In genomic region chr14:51989293-51990234, GRCh38 we compare ENCODE assay signal across 8 cellular contexts. TPM values are rescaled to one million over a fixed set of nuclear protein-coding genes. Genes with fewer than 3 reads are reported as not detected.
DNase-seq lines count a peak whose midpoint lies in the region; ATAC-seq lines count a peak whose summit lies in the region.

RTRAF (plus strand) TSS chr14:51989546; CDS start chr14:51989640, 94 bp downstream.

- H3K4me1 Mint-ChIP-seq in effector memory CD8-positive, alpha-beta T cell (ENCODE audit: low read depth in 2 of 2): peaks cover 15 to 37% of the 10 kb centered on the region in 2 donors

- H3K23ac ChIP-seq in mesenchymal stem cell (ENCODE audit: low read length in 2 of 2): peak within 1 kb of the TSS in 1 of 2 experiments; percentile 48

- H2BK12ac ChIP-seq in mesenchymal stem cell (ENCODE audit: low read length in 2 of 2): no peak within 1 kb of the TSS

- H3K27ac Mint-ChIP-seq in effector memory CD8-positive, alpha-beta T cell: peak within 1 kb of the TSS; percentile 88 to 99

- peak within 1 kb of the TSS; percentile 71 for H4K91ac ChIP-seq in mesenchymal stem cell (ENCODE audit: low read length)

- peak within 1 kb of the TSS; percentile 89 to 94 for H3K4me3 ChIP-seq in mesenchymal stem cell (ENCODE audit: insufficient read depth in 1 of 2, low read depth in 1 of 2, low read length in 2 of 2)

- 1% methylated on average over 67 of the region's 72 CpGs for WGBS in mesenchymal stem cell

- H3K79me1 ChIP-seq in mesenchymal stem cell (replicated peaks; ENCODE audit: low read length, poor library complexity, severe bottlenecking): peaks cover 2% of the 10 kb centered on the region

- H3K27ac ChIP-seq in mesenchymal stem cell (ENCODE audit: low read length, poor library complexity, severe bottlenecking): peak within 1 kb of the TSS; percentile 53

- H3K36me3 Mint-ChIP-seq in effector memory CD8-positive, alpha-beta T cell (ENCODE audit: insufficient read depth): peaks cover 30% of the 10 kb centered on the region

- no peaks in the 10 kb centered on the region for H3K9me3 ChIP-seq in mesenchymal stem cell (ENCODE audit: control insufficient read depth, low read length)

- peak within 1 kb of the TSS; percentile 49 for H3K4me2 ChIP-seq in mesenchymal stem cell (ENCODE audit: low read length, poor library complexity, severe bottlenecking)

- H2BK15ac ChIP-seq in mesenchymal stem cell (ENCODE audit: low read depth, poor library complexity, severe bottlenecking): no peak within 1 kb of the TSS

- no peaks in the 10 kb centered on the region for H3K9me3 Mint-ChIP-seq in effector memory CD8-positive, alpha-beta T cell

- no peak within 1 kb of the TSS for H2BK5ac ChIP-seq in mesenchymal stem cell (ENCODE audit: low read depth, low read length, poor library complexity, severe bottlenecking)

- peak within 1 kb of the TSS; percentile 88 to 90 for H3K4me3 Mint-ChIP-seq in effector memory CD8-positive, alpha-beta T cell

- DNase-seq in CMK (ENCODE audit: low read depth): peak; percentile 45
- peak; percentile 67 for DNase-seq in HS-5 (ENCODE audit: low read depth)
- DNase-seq in NK-92 treated with Interleukin-12 subunit alpha and Interleukin-12 subunit beta, amount 100 ng/mL, for 24 hours (lab: John Stamatoyannopoulos, UW): peak; percentile 83
- peak; percentile 80 to 82 for DNase-seq in activated CD8-positive, alpha-beta memory T cell treated with anti-CD3 and anti-CD28 coated beads for 4 hours (ENCODE audit: low read depth in 2 of 2)
- peak; percentile 87 to 90 (median 87) for DNase-seq in effector memory CD8-positive, alpha-beta T cell
- peak; percentile 93 for DNase-seq in mesenchymal stem cell
- DNase-seq in stimulated activated CD8-positive, alpha-beta memory T cell treated with anti-CD3 and anti-CD28 coated beads, Interleukin-12 subunit alpha, Interleukin-12 subunit beta, amount 100 ng/mL, for 4 hours (ENCODE audit: low read depth): peak; percentile 88

- H2BK120ac ChIP-seq in mesenchymal stem cell (ENCODE audit: low read depth, low read length): no peak within 1 kb of the TSS

- peak within 1 kb of the TSS; percentile 37 to 94 for H3K4ac ChIP-seq in mesenchymal stem cell (ENCODE audit: low read depth in 1 of 2, low read length in 2 of 2)

- peaks cover 7 to 37% of the 10 kb centered on the region in 2 experiments for H3K36me3 ChIP-seq in mesenchymal stem cell (ENCODE audit: control insufficient read depth in 1 of 2, insufficient read depth in 2 of 2, low read depth in 1 of 2, low read length in 2 of 2)

- peak within 1 kb of the TSS in 1 of 2 experiments; percentile 96 for H3K14ac ChIP-seq in mesenchymal stem cell (ENCODE audit: low read length in 2 of 2)

- H2AK5ac ChIP-seq in mesenchymal stem cell (ENCODE audit: low read length, severe bottlenecking): no peak within 1 kb of the TSS

- peak within 1 kb of the TSS; percentile 99 for H2AFZ ChIP-seq in mesenchymal stem cell (ENCODE audit: low read depth, low read length)

- ATAC-seq in GM19468 (IDR thresholded peaks at IDR 0.05; ENCODE audit: extremely low read depth, unreplicated experiment): peak; percentile 87
- ATAC-seq in effector memory CD8-positive, alpha-beta T cell (replicated peaks): peak; percentile 94

- H3K27me3 Mint-ChIP-seq in effector memory CD8-positive, alpha-beta T cell: no peaks in the 10 kb centered on the region

- peaks cover 0 to 7% of the 10 kb centered on the region in 2 experiments for H3K27me3 ChIP-seq in mesenchymal stem cell (ENCODE audit: control insufficient read depth in 1 of 2, insufficient read depth in 1 of 2, low read length in 2 of 2)

- H3K18ac ChIP-seq in mesenchymal stem cell (ENCODE audit: low read depth in 1 of 2, low read length in 2 of 2): peak within 1 kb of the TSS; percentile 85 to 96

- peaks cover 4% of the 10 kb centered on the region for H3K4me1 ChIP-seq in mesenchymal stem cell (ENCODE audit: control insufficient read depth, insufficient read depth, low read depth, low read length)

- peak within 1 kb of the TSS; percentile 91 for H3K9ac ChIP-seq in mesenchymal stem cell (ENCODE audit: low read length)

- peak within 1 kb of the TSS; percentile 96 for H4K8ac ChIP-seq in mesenchymal stem cell (ENCODE audit: low read length)

RNA-seq across cellular contexts. Expression of gene RTRAF, which starts in this region (rescaled TPM):
- 522 TPM for polyA plus RNA-seq in mesenchymal stem cell (2013, experiment 1 of 2)
- polyA plus RNA-seq in mesenchymal stem cell (2013, experiment 2 of 2): 530 TPM

Comparison
In these comparisons a context has a peak if more than half of its experiments do, and no peak if none do; other contexts are left out.
1. Peak in every context shown above with its lines: DNase-seq, ATAC-seq, H3K4me3 ChIP-seq and H3K27ac ChIP-seq.